Comparison of ENCODE assay signal across 3 cellular contexts in the genomic region with DNA sequence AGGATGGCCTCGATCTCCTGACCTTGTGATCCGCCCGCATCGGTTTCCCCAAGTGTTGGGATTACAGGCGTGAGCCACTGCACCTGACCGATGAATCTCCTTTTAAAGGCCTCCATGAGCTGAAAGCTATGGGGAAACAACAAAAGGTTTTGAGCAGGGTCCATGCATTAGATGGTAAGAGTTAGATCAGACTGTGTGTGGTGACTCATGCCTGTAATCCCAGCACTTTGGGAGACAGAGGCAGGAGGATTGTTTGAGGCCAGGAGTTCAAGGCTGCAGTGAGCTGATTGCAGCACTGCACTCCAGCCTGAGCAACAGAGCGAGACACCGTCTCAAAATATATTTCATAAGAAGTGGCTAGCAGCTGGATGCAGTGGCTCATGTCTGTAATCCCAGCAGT.
TF ChIP-seq lines count a peak whose summit lies in the region.

No MANE protein-coding gene starts in this region.

TF ChIP-seq in HepG2, 621 proteins besides CTCF, POLR2A, EP300 and RAD21:
- TF ChIP-seq, protein P1, sequence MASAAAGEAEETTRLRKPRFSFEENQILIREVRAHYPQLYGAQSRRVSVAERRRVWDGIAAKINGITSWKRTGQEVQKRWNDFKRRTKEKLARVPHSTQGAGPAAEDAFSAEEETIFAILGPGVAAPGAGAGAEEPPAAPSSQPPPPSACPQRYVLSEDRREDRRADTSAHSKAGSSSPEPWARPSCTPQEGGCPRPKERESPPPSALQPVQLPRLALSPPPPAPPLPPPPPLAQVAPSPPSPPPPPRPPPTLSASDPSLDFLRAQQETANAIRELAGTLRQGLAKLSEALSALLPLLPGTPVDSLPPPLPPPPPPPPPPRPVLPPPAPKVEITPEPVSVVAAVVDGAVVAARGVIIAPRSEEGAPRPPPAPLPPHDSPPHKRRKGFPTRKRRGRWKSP (CRISPR knock-in tag; IDR thresholded peaks at IDR 0.05) = no peak
- peak; percentile 58 for TF ChIP-seq FOSL2 (CRISPR knock-in tag; IDR thresholded peaks at IDR 0.05)

TF ChIP-seq in GM23338, 12 proteins besides CTCF, POLR2A, EP300 and RAD21 (continues in another document):
- TF ChIP-seq NANOG (IDR thresholded peaks at IDR 0.05; ENCODE audit: borderline replicate concordance) (no peak), EZH2 (IDR thresholded peaks at IDR 0.05; ENCODE audit: low read depth, unreplicated experiment) (no peak), EZH2phosphoT487 (IDR thresholded peaks at IDR 0.05; ENCODE audit: unreplicated experiment) (no peak), ZNF114 (CRISPR knock-in tag; IDR thresholded peaks at IDR 0.05) (no peak), STAT1 (IDR thresholded peaks at IDR 0.05; ENCODE audit: unreplicated experiment) (no peak), ZNF331 (CRISPR knock-in tag; IDR thresholded peaks at IDR 0.05; ENCODE audit: low read depth) (no peak), POLR2AphosphoS5 (IDR thresholded peaks at IDR 0.05; ENCODE audit: low read depth) (no peak)
- TF ChIP-seq, protein P2, sequence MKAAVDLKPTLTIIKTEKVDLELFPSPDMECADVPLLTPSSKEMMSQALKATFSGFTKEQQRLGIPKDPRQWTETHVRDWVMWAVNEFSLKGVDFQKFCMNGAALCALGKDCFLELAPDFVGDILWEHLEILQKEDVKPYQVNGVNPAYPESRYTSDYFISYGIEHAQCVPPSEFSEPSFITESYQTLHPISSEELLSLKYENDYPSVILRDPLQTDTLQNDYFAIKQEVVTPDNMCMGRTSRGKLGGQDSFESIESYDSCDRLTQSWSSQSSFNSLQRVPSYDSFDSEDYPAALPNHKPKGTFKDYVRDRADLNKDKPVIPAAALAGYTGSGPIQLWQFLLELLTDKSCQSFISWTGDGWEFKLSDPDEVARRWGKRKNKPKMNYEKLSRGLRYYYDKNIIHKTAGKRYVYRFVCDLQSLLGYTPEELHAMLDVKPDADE (IDR thresholded peaks at IDR 0.05) = no peak
- TF ChIP-seq, protein P3, sequence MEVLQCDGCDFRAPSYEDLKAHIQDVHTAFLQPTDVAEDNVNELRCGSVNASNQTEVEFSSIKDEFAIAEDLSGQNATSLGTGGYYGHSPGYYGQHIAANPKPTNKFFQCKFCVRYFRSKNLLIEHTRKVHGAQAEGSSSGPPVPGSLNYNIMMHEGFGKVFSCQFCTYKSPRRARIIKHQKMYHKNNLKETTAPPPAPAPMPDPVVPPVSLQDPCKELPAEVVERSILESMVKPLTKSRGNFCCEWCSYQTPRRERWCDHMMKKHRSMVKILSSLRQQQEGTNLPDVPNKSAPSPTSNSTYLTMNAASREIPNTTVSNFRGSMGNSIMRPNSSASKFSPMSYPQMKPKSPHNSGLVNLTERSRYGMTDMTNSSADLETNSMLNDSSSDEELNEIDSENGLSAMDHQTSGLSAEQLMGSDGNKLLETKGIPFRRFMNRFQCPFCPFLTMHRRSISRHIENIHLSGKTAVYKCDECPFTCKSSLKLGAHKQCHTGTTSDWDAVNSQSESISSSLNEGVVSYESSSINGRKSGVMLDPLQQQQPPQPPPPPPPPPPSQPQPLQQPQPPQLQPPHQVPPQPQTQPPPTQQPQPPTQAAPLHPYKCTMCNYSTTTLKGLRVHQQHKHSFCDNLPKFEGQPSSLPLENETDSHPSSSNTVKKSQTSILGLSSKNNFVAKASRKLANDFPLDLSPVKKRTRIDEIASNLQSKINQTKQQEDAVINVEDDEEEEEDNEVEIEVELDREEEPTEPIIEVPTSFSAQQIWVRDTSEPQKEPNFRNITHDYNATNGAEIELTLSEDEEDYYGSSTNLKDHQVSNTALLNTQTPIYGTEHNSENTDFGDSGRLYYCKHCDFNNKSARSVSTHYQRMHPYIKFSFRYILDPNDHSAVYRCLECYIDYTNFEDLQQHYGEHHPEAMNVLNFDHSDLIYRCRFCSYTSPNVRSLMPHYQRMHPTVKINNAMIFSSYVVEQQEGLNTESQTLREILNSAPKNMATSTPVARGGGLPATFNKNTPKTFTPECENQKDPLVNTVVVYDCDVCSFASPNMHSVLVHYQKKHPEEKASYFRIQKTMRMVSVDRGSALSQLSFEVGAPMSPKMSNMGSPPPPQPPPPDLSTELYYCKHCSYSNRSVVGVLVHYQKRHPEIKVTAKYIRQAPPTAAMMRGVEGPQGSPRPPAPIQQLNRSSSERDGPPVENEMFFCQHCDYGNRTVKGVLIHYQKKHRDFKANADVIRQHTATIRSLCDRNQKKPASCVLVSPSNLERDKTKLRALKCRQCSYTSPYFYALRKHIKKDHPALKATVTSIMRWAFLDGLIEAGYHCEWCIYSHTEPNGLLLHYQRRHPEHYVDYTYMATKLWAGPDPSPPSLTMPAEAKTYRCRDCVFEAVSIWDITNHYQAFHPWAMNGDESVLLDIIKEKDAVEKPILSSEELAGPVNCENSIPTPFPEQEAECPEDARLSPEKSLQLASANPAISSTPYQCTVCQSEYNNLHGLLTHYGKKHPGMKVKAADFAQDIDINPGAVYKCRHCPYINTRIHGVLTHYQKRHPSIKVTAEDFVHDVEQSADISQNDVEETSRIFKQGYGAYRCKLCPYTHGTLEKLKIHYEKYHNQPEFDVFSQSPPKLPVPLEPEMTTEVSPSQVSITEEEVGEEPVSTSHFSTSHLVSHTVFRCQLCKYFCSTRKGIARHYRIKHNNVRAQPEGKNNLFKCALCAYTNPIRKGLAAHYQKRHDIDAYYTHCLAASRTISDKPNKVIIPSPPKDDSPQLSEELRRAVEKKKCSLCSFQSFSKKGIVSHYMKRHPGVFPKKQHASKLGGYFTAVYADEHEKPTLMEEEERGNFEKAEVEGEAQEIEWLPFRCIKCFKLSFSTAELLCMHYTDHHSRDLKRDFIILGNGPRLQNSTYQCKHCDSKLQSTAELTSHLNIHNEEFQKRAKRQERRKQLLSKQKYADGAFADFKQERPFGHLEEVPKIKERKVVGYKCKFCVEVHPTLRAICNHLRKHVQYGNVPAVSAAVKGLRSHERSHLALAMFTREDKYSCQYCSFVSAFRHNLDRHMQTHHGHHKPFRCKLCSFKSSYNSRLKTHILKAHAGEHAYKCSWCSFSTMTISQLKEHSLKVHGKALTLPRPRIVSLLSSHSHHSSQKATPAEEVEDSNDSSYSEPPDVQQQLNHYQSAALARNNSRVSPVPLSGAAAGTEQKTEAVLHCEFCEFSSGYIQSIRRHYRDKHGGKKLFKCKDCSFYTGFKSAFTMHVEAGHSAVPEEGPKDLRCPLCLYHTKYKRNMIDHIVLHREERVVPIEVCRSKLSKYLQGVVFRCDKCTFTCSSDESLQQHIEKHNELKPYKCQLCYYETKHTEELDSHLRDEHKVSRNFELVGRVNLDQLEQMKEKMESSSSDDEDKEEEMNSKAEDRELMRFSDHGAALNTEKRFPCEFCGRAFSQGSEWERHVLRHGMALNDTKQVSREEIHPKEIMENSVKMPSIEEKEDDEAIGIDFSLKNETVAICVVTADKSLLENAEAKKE (CRISPR knock-in tag; IDR thresholded peaks at IDR 0.05) = no peak

TF ChIP-seq in K562, 482 proteins besides CTCF, POLR2A, EP300 and RAD21:
- TF ChIP-seq ATF3 (IDR thresholded peaks at IDR 0.05) (peak; percentile 60; the same call in 1 of the 2 replicates), ATF3 (CRISPR knock-in tag; conservative IDR thresholded peaks at IDR 0.05) (no peak), JUND (IDR thresholded peaks at IDR 0.05; ENCODE audit: borderline replicate concordance, low read depth, low read length) (0 out of 2 replicates have a peak, but pooled peaks have one; percentile 31), JUND (tag; IDR thresholded peaks at IDR 0.05; ENCODE audit: borderline replicate concordance, low read depth, low read length) (no peak), CBFA2T3 (IDR thresholded peaks at IDR 0.05) (peak; percentile 22; the same call in 1 of the 2 replicates), EGR1 (conservative IDR thresholded peaks at IDR 0.05) (no peak), E2F6 (IDR thresholded peaks at IDR 0.05; ENCODE audit: borderline replicate concordance in 1 of 2, extremely low read depth in 1 of 2, insufficient read depth in 1 of 2, insufficient read length in 1 of 2, low read depth in 1 of 2, low read length in 1 of 2, poor library complexity in 1 of 2, severe bottlenecking in 1 of 2) (no peak)
